In genomic region chr4:88523325-88524129, GRCh38 we compare ENCODE assay signal across 1 cellular context.
TF ChIP-seq lines count a peak whose summit lies in the region.

A gene with protein sequence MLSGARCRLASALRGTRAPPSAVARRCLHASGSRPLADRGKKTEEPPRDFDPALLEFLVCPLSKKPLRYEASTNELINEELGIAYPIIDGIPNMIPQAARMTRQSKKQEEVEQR (minus strand): TSS chr4:88523776. CDS start chr4:88523700, 76 bp downstream.

TF ChIP-seq in HepG2, 621 proteins besides CTCF, POLR2A, EP300 and RAD21 (continued from another document and continues in another):
- no peak for TF ChIP-seq DPF2 (CRISPR knock-in tag; IDR thresholded peaks at IDR 0.05; ENCODE audit: borderline replicate concordance, low read depth)
- TF ChIP-seq ZC3H13 (CRISPR knock-in tag; IDR thresholded peaks at IDR 0.05), result peak; percentile 98
- peak; percentile 67; the same call in 1 of the 2 replicates for TF ChIP-seq ZNF337 (CRISPR knock-in tag; IDR thresholded peaks at IDR 0.05; ENCODE audit: borderline replicate concordance, low read depth)
- TF ChIP-seq ZBTB8A (CRISPR knock-in tag; IDR thresholded peaks at IDR 0.05; ENCODE audit: borderline replicate concordance, low read depth), result 0 out of 2 replicates have a peak, but pooled peaks have one; percentile 86
- TF ChIP-seq HNRNPL (IDR thresholded peaks at IDR 0.05; ENCODE audit: low read depth, low read length), result no peak
- no peak for TF ChIP-seq ADNP (CRISPR knock-in tag; IDR thresholded peaks at IDR 0.05)
- TF ChIP-seq NR2F2 (IDR thresholded peaks at IDR 0.05; ENCODE audit: borderline replicate concordance, low read depth), result no peak
- TF ChIP-seq, protein P1, sequence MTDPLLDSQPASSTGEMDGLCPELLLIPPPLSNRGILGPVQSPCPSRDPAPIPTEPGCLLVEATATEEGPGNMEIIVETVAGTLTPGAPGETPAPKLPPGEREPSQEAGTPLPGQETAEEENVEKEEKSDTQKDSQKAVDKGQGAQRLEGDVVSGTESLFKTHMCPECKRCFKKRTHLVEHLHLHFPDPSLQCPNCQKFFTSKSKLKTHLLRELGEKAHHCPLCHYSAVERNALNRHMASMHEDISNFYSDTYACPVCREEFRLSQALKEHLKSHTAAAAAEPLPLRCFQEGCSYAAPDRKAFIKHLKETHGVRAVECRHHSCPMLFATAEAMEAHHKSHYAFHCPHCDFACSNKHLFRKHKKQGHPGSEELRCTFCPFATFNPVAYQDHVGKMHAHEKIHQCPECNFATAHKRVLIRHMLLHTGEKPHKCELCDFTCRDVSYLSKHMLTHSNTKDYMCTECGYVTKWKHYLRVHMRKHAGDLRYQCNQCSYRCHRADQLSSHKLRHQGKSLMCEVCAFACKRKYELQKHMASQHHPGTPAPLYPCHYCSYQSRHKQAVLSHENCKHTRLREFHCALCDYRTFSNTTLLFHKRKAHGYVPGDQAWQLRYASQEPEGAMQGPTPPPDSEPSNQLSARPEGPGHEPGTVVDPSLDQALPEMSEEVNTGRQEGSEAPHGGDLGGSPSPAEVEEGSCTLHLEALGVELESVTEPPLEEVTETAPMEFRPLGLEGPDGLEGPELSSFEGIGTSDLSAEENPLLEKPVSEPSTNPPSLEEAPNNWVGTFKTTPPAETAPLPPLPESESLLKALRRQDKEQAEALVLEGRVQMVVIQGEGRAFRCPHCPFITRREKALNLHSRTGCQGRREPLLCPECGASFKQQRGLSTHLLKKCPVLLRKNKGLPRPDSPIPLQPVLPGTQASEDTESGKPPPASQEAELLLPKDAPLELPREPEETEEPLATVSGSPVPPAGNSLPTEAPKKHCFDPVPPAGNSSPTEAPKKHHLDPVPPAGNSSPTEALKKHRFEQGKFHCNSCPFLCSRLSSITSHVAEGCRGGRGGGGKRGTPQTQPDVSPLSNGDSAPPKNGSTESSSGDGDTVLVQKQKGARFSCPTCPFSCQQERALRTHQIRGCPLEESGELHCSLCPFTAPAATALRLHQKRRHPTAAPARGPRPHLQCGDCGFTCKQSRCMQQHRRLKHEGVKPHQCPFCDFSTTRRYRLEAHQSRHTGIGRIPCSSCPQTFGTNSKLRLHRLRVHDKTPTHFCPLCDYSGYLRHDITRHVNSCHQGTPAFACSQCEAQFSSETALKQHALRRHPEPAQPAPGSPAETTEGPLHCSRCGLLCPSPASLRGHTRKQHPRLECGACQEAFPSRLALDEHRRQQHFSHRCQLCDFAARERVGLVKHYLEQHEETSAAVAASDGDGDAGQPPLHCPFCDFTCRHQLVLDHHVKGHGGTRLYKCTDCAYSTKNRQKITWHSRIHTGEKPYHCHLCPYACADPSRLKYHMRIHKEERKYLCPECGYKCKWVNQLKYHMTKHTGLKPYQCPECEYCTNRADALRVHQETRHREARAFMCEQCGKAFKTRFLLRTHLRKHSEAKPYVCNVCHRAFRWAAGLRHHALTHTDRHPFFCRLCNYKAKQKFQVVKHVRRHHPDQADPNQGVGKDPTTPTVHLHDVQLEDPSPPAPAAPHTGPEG (CRISPR knock-in tag; IDR thresholded peaks at IDR 0.05), result peak; percentile 87
- no peak for TF ChIP-seq IKZF4 (CRISPR knock-in tag; IDR thresholded peaks at IDR 0.05; ENCODE audit: borderline replicate concordance, low read depth, not compliant biosample characterization)
- TF ChIP-seq, protein P2, sequence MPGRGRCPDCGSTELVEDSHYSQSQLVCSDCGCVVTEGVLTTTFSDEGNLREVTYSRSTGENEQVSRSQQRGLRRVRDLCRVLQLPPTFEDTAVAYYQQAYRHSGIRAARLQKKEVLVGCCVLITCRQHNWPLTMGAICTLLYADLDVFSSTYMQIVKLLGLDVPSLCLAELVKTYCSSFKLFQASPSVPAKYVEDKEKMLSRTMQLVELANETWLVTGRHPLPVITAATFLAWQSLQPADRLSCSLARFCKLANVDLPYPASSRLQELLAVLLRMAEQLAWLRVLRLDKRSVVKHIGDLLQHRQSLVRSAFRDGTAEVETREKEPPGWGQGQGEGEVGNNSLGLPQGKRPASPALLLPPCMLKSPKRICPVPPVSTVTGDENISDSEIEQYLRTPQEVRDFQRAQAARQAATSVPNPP (CRISPR knock-in tag; IDR thresholded peaks at IDR 0.05), result peak; percentile 52; the same call in 1 of the 2 replicates
- TF ChIP-seq EZH2 (conservative IDR thresholded peaks at IDR 0.05; ENCODE audit: low read depth, low read length), result no peak
- TF ChIP-seq, protein P3, sequence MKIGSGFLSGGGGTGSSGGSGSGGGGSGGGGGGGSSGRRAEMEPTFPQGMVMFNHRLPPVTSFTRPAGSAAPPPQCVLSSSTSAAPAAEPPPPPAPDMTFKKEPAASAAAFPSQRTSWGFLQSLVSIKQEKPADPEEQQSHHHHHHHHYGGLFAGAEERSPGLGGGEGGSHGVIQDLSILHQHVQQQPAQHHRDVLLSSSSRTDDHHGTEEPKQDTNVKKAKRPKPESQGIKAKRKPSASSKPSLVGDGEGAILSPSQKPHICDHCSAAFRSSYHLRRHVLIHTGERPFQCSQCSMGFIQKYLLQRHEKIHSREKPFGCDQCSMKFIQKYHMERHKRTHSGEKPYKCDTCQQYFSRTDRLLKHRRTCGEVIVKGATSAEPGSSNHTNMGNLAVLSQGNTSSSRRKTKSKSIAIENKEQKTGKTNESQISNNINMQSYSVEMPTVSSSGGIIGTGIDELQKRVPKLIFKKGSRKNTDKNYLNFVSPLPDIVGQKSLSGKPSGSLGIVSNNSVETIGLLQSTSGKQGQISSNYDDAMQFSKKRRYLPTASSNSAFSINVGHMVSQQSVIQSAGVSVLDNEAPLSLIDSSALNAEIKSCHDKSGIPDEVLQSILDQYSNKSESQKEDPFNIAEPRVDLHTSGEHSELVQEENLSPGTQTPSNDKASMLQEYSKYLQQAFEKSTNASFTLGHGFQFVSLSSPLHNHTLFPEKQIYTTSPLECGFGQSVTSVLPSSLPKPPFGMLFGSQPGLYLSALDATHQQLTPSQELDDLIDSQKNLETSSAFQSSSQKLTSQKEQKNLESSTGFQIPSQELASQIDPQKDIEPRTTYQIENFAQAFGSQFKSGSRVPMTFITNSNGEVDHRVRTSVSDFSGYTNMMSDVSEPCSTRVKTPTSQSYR (CRISPR knock-in tag; IDR thresholded peaks at IDR 0.05; ENCODE audit: borderline replicate concordance), result peak; percentile 59; the same call in 1 of the 2 replicates
- TF ChIP-seq, protein P4, sequence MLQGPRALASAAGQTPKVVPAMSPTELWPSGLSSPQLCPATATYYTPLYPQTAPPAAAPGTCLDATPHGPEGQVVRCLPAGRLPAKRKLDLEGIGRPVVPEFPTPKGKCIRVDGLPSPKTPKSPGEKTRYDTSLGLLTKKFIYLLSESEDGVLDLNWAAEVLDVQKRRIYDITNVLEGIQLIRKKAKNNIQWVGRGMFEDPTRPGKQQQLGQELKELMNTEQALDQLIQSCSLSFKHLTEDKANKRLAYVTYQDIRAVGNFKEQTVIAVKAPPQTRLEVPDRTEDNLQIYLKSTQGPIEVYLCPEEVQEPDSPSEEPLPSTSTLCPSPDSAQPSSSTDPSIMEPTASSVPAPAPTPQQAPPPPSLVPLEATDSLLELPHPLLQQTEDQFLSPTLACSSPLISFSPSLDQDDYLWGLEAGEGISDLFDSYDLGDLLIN (CRISPR knock-in tag; IDR thresholded peaks at IDR 0.05; ENCODE audit: borderline replicate concordance), result no peak
- TF ChIP-seq ZNF510 (CRISPR knock-in tag; IDR thresholded peaks at IDR 0.05; ENCODE audit: low read depth), result no peak
- 0 out of 2 replicates have a peak, but pooled peaks have one; percentile 52 for TF ChIP-seq CENPT (CRISPR knock-in tag; IDR thresholded peaks at IDR 0.05; ENCODE audit: low read depth)
- TF ChIP-seq ZSCAN22 (CRISPR knock-in tag; IDR thresholded peaks at IDR 0.05), result no peak
- peak; percentile 81 for TF ChIP-seq WIZ (CRISPR knock-in tag; IDR thresholded peaks at IDR 0.05)
- peak; percentile 18; the same call in 1 of the 2 replicates for TF ChIP-seq ATAD3A (CRISPR knock-in tag; IDR thresholded peaks at IDR 0.05)
- peak; percentile 100 for TF ChIP-seq ZFY (CRISPR knock-in tag; IDR thresholded peaks at IDR 0.05)
- TF ChIP-seq, protein P5, sequence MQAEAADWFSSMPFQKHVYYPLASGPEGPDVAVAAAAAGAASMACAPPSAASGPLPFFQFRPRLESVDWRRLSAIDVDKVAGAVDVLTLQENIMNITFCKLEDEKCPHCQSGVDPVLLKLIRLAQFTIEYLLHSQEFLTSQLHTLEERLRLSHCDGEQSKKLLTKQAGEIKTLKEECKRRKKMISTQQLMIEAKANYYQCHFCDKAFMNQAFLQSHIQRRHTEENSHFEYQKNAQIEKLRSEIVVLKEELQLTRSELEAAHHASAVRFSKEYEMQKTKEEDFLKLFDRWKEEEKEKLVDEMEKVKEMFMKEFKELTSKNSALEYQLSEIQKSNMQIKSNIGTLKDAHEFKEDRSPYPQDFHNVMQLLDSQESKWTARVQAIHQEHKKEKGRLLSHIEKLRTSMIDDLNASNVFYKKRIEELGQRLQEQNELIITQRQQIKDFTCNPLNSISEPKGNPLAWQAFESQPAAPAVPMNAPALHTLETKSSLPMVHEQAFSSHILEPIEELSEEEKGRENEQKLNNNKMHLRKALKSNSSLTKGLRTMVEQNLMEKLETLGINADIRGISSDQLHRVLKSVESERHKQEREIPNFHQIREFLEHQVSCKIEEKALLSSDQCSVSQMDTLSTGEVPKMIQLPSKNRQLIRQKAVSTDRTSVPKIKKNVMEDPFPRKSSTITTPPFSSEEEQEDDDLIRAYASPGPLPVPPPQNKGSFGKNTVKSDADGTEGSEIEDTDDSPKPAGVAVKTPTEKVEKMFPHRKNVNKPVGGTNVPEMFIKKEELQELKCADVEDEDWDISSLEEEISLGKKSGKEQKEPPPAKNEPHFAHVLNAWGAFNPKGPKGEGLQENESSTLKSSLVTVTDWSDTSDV (CRISPR knock-in tag; IDR thresholded peaks at IDR 0.05), result peak; percentile 79
- TF ChIP-seq ZNF768 (CRISPR knock-in tag; IDR thresholded peaks at IDR 0.05), result peak; percentile 82
- peak; percentile 53 to 84; a peak in 3 of 4 replicates for TF ChIP-seq NR2F1 (CRISPR knock-in tag; IDR thresholded peaks at IDR 0.05)
- peak; percentile 83; the same call in 1 of the 2 replicates for TF ChIP-seq ZNF672 (CRISPR knock-in tag; IDR thresholded peaks at IDR 0.05)
- TF ChIP-seq SMAD1 (CRISPR knock-in tag; IDR thresholded peaks at IDR 0.05; ENCODE audit: borderline replicate concordance, low read depth), result peak; percentile 92; the same call in 1 of the 2 replicates
- TF ChIP-seq NR1H2 (CRISPR knock-in tag; IDR thresholded peaks at IDR 0.05; ENCODE audit: borderline replicate concordance, low read depth), result peak; percentile 95
- TF ChIP-seq DMTF1 (CRISPR knock-in tag; IDR thresholded peaks at IDR 0.05), result 0 out of 2 replicates have a peak, but pooled peaks have one; percentile 69
- peak; percentile 93; the same call in 1 of the 2 replicates for TF ChIP-seq PAX8 (CRISPR knock-in tag; IDR thresholded peaks at IDR 0.05; ENCODE audit: borderline replicate concordance)
- peak; percentile 80; the same call in 1 of the 2 replicates for TF ChIP-seq ZNF468 (CRISPR knock-in tag; IDR thresholded peaks at IDR 0.05)
- TF ChIP-seq PITX1 (CRISPR knock-in tag; IDR thresholded peaks at IDR 0.05), result peak; percentile 62
- TF ChIP-seq CBX5 (CRISPR knock-in tag; IDR thresholded peaks at IDR 0.05; ENCODE audit: borderline replicate concordance), result peak; percentile 80; the same call in 1 of the 2 replicates
- TF ChIP-seq ZNF724P (CRISPR knock-in tag; IDR thresholded peaks at IDR 0.05; ENCODE audit: borderline replicate concordance), result peak; percentile 92
- peak; percentile 39; the same call in 1 of the 2 replicates for TF ChIP-seq JUN (CRISPR knock-in tag; IDR thresholded peaks at IDR 0.05)
- no peak for TF ChIP-seq TAF15 (IDR thresholded peaks at IDR 0.05; ENCODE audit: low read depth, low read length, poor library complexity, severe bottlenecking)
- no peak for TF ChIP-seq SRSF9 (IDR thresholded peaks at IDR 0.05; ENCODE audit: borderline replicate concordance, insufficient read depth, low read depth, low read length, poor library complexity, severe bottlenecking)
- no peak; the same call in none of the 2 replicates for TF ChIP-seq TGIF2 (CRISPR knock-in tag; IDR thresholded peaks at IDR 0.05)
- peak; percentile 97; the same call in 1 of the 2 replicates for TF ChIP-seq ZIK1 (CRISPR knock-in tag; IDR thresholded peaks at IDR 0.05; ENCODE audit: borderline replicate concordance, low read depth)
- TF ChIP-seq NONO (IDR thresholded peaks at IDR 0.05), result no peak
- TF ChIP-seq NONO (CRISPR knock-in tag; conservative IDR thresholded peaks at IDR 0.05), result peak; percentile 99
- TF ChIP-seq ZNF800 (CRISPR knock-in tag; IDR thresholded peaks at IDR 0.05), result peak; percentile 85; the same call in 1 of the 2 replicates
- peak; percentile 91; the same call in 1 of the 2 replicates for TF ChIP-seq ZNF333 (CRISPR knock-in tag; IDR thresholded peaks at IDR 0.05; ENCODE audit: borderline replicate concordance)
- TF ChIP-seq FOXA1 (IDR thresholded peaks at IDR 0.05), result no peak
- TF ChIP-seq FOXA1 (CRISPR knock-in tag; IDR thresholded peaks at IDR 0.05), result 0 out of 2 replicates have a peak, but pooled peaks have one; percentile 29
- TF ChIP-seq HNF4G (IDR thresholded peaks at IDR 0.05; ENCODE audit: borderline replicate concordance, low read depth, low read length), result peak; percentile 19; the same call in 1 of the 2 replicates
- TF ChIP-seq HNF4G (CRISPR knock-in tag; IDR thresholded peaks at IDR 0.05; ENCODE audit: borderline replicate concordance, low read depth), result peak; percentile 88
